In genomic region chr22:41619979-41620645, GRCh38 we compare ENCODE assay signal across 8 cellular contexts. TPM values are rescaled to one million over a fixed set of nuclear protein-coding genes. Genes with fewer than 3 reads are reported as not detected.
DNase-seq lines count a peak whose midpoint lies in the region; ATAC-seq and TF ChIP-seq lines count a peak whose summit lies in the region.

No MANE protein-coding gene starts in this region.

- intact Hi-C loops in naive thymus-derived CD4-positive, alpha-beta T cell (cut with micrococcal nuclease), result loop anchor here (1.0 to 5.0 kb wide), 4 partner anchors 16 to 413 kb away; partner anchors contain the start of genes L3MBTL2 (in 1 of the 2), SNU13 (in 1 of the 2) and ZC3H7B (in 1 of the 2)
- intact Hi-C loops in testis (cut with DNase I; ENCODE audit: low total_unique reads), result no loop called here

- peaks cover 18 to 20% of the 10 kb centered on the region in 2 donors for H3K4me1 ChIP-seq in naive thymus-derived CD4-positive, alpha-beta T cell (ENCODE audit: control insufficient read depth in 2 of 2, insufficient read depth in 2 of 2, low read length in 2 of 2)
- H3K4me1 ChIP-seq in testis, result peaks cover 19% of the 10 kb centered on the region

- 2 to 8% methylated on average over 5 to 22 of the region's 25 CpGs for WGBS in testis, 2 donors

- CTCF ChIA-PET in activated CD8-positive, alpha-beta T cell treated with anti-CD3 and anti-CD28 coated beads, Interleukin-2, amount 10 ng/mL, durations not matched to agents 7 days and 5 days (lab: Charles Lee), result interaction anchor here (0.8 to 2.0 kb wide), 8 partner anchors 15 to 216 kb away, joined by 3 to 20 read pairs (median 4); partner anchors contain the start of gene PMM1
- CTCF ChIA-PET in naive thymus-derived CD4-positive, alpha-beta T cell (lab: Charles Lee), result interaction anchor here (1.4 to 1.5 kb wide), 2 partner anchors 46 to 217 kb away, joined by 3 to 4 read pairs; no protein-coding TSS in a partner anchor

- peak overlapping the region; percentile 99 for H3K27ac ChIP-seq in naive thymus-derived CD4-positive, alpha-beta T cell (ENCODE audit: low read depth, low read length)
- peak overlapping the region; percentile 92 to 97 for H3K27ac ChIP-seq in testis

- TF ChIP-seq CTCF in AG09309 (IDR thresholded peaks at IDR 0.05; ENCODE audit: control insufficient read depth, insufficient read depth, low read depth, low read length, missing control alignments) (peak; percentile 7), NB4 (IDR thresholded peaks at IDR 0.05; ENCODE audit: low read depth, low read length) (no peak), epithelial cell of esophagus (IDR thresholded peaks at IDR 0.05; ENCODE audit: insufficient read depth, low read depth, low read length, missing control alignments) (no peak), testis (IDR thresholded peaks at IDR 0.05) (no peak)

- peaks cover 27% of the 10 kb centered on the region for H3K36me3 Mint-ChIP-seq in activated CD8-positive, alpha-beta T cell treated with anti-CD3 and anti-CD28 coated beads, Interleukin-2, amount 10 ng/mL, durations not matched to agents 7 days and 5 days (ENCODE audit: low read depth)
- peaks cover 0 to 14% (median 8%) of the 10 kb centered on the region in 5 donors for H3K36me3 Mint-ChIP-seq in naive thymus-derived CD4-positive, alpha-beta T cell

- H3K4me3 ChIP-seq in AG09309 (ENCODE audit: control insufficient read depth, low read depth, low read length) (peak overlapping the region; percentile 99), NB4 (ENCODE audit: low read depth, low read length) (peak overlapping the region; percentile 91), epithelial cell of esophagus (ENCODE audit: low read length) (peak overlapping the region; percentile 97), testis (peak overlapping the region; percentile 87 to 93)
- H3K4me3 ChIP-seq in naive thymus-derived CD4-positive, alpha-beta T cell (ENCODE audit: low read length), result peak overlapping the region; percentile 99

- DNase-seq in AG09309 (ENCODE audit: low read depth), result no peak
- peak; percentile 49 for DNase-seq in NB4 (ENCODE audit: low read depth)
- peak; percentile 60 for DNase-seq in activated CD8-positive, alpha-beta T cell treated with anti-CD3 and anti-CD28 coated beads, Interleukin-2, amount 10 ng/mL, durations not matched to agents 7 days and 5 days
- DNase-seq in epithelial cell of esophagus (ENCODE audit: low read depth), result peak; percentile 28
- DNase-seq in naive thymus-derived CD4-positive, alpha-beta T cell, result peak; percentile 19 to 54 (median 33)
- DNase-seq in testis, result peak; percentile 48
- DNase-seq in DMS153 (lab: John Stamatoyannopoulos, UW), result no peak

- H3K27ac Mint-ChIP-seq in activated CD8-positive, alpha-beta T cell treated with anti-CD3 and anti-CD28 coated beads, Interleukin-2, amount 10 ng/mL, durations not matched to agents 7 days and 5 days, result peak overlapping the region; percentile 98
- H3K27ac Mint-ChIP-seq in naive thymus-derived CD4-positive, alpha-beta T cell, result peak overlapping the region; percentile 95 to 100 (median 99)

- POLR2A ChIA-PET in activated CD8-positive, alpha-beta T cell treated with anti-CD3 and anti-CD28 coated beads, Interleukin-2, amount 10 ng/mL, durations not matched to agents 7 days and 5 days (lab: Charles Lee), result interaction anchor here (0.8 to 5.2 kb wide), 9 partner anchors 16 to 180 kb away, joined by 3 to 44 read pairs (median 4); partner anchors contain the start of genes ACO2, CCDC134, PHF5A and PMM1
- POLR2A ChIA-PET in naive thymus-derived CD4-positive, alpha-beta T cell (lab: Charles Lee), result interaction anchor here (0.5 to 3.7 kb wide), 8 partner anchors 22 to 339 kb away, joined by 3 to 30 read pairs (median 4); partner anchors contain the start of genes CCDC134, PMM1 and SNU13

- H3K27me3 ChIP-seq in naive thymus-derived CD4-positive, alpha-beta T cell (ENCODE audit: control insufficient read depth in 2 of 2, insufficient read depth in 2 of 2, low read length in 2 of 2), result no peaks in the 10 kb centered on the region
- H3K27me3 ChIP-seq in testis, result no peaks in the 10 kb centered on the region

- no peaks in the 10 kb centered on the region for H3K9me3 ChIP-seq in naive thymus-derived CD4-positive, alpha-beta T cell (ENCODE audit: control insufficient read depth in 2 of 3, low read length in 3 of 3)
- H3K9me3 ChIP-seq in testis, result no peaks in the 10 kb centered on the region

- H3K9me3 Mint-ChIP-seq in activated CD8-positive, alpha-beta T cell treated with anti-CD3 and anti-CD28 coated beads, Interleukin-2, amount 10 ng/mL, durations not matched to agents 7 days and 5 days (ENCODE audit: insufficient read depth), result no peaks in the 10 kb centered on the region
- H3K9me3 Mint-ChIP-seq in naive thymus-derived CD4-positive, alpha-beta T cell, result peaks cover 0 to 2% (median 0%) of the 10 kb centered on the region in 11 donors

- H3K4me3 Mint-ChIP-seq in activated CD8-positive, alpha-beta T cell treated with anti-CD3 and anti-CD28 coated beads, Interleukin-2, amount 10 ng/mL, durations not matched to agents 7 days and 5 days, result peak overlapping the region; percentile 96
- peak overlapping the region; percentile 93 to 99 (median 97) for H3K4me3 Mint-ChIP-seq in naive thymus-derived CD4-positive, alpha-beta T cell

- peaks cover 46% of the 10 kb centered on the region for H3K4me1 Mint-ChIP-seq in activated CD8-positive, alpha-beta T cell treated with anti-CD3 and anti-CD28 coated beads, Interleukin-2, amount 10 ng/mL, durations not matched to agents 7 days and 5 days (ENCODE audit: low read depth)
- H3K4me1 Mint-ChIP-seq in naive thymus-derived CD4-positive, alpha-beta T cell, result peaks cover 22 to 61% (median 44%) of the 10 kb centered on the region in 7 donors

- H3K36me3 ChIP-seq in naive thymus-derived CD4-positive, alpha-beta T cell (ENCODE audit: control insufficient read depth in 2 of 3, insufficient read depth in 3 of 3, low read length in 3 of 3), result peaks cover 0 to 26% (median 0%) of the 10 kb centered on the region in 3 experiments
- no peaks in the 10 kb centered on the region for H3K36me3 ChIP-seq in testis (ENCODE audit: low read depth, missing control alignments)

- H3K27me3 Mint-ChIP-seq in activated CD8-positive, alpha-beta T cell treated with anti-CD3 and anti-CD28 coated beads, Interleukin-2, amount 10 ng/mL, durations not matched to agents 7 days and 5 days (ENCODE audit: low read depth), result no peaks in the 10 kb centered on the region
- peaks cover 0 to 3% (median 0%) of the 10 kb centered on the region in 5 donors for H3K27me3 Mint-ChIP-seq in naive thymus-derived CD4-positive, alpha-beta T cell

- ATAC-seq in GM18909 (IDR thresholded peaks at IDR 0.05; ENCODE audit: poor library complexity, unreplicated experiment), result peak; percentile 21
- peak; percentile 28 for ATAC-seq in activated CD8-positive, alpha-beta T cell treated with anti-CD3 and anti-CD28 coated beads, Interleukin-2, amount 10 ng/mL, durations not matched to agents 7 days and 5 days
- ATAC-seq in naive thymus-derived CD4-positive, alpha-beta T cell, result no peak

- TF ChIP-seq POLR2A in NB4 (IDR thresholded peaks at IDR 0.05; ENCODE audit: extremely low read depth, insufficient read length) (no peak), testis (IDR thresholded peaks at IDR 0.05) (no peak)

RNA-seq across cellular contexts. Expression of gene DESI1, which starts 0.7 kb away (rescaled TPM):
- total RNA-seq in activated CD8-positive, alpha-beta T cell treated with anti-CD3 and anti-CD28 coated beads, Interleukin-2, amount 10 ng/mL, durations not matched to agents 7 days and 5 days, result 10 to 100 TPM; 33.0 to 35.2 TPM
- total RNA-seq in naive thymus-derived CD4-positive, alpha-beta T cell, result 10 to 100 TPM; 17.4 to 45.7 (median 24.5) TPM
- polyA plus RNA-seq in naive thymus-derived CD4-positive, alpha-beta T cell, result 10 to 100 TPM; 10.9 to 14.4 TPM
- 10 to 100 TPM; 45.3 to 62.6 TPM for total RNA-seq in testis
- 103 TPM for polyA plus RNA-seq in testis (ENCODE audit: insufficient read depth, low read depth, low replicate concordance)

RNA-seq across cellular contexts. Expression of gene XRCC6, which starts 1.0 kb away (rescaled TPM):
- 100 to 1,000 TPM; 302 to 308 TPM for total RNA-seq in activated CD8-positive, alpha-beta T cell treated with anti-CD3 and anti-CD28 coated beads, Interleukin-2, amount 10 ng/mL, durations not matched to agents 7 days and 5 days
- 100 to 1,000 TPM; 139 to 270 (median 160) TPM for total RNA-seq in naive thymus-derived CD4-positive, alpha-beta T cell
- polyA plus RNA-seq in naive thymus-derived CD4-positive, alpha-beta T cell, result 100 to 1,000 TPM; 458 to 542 TPM
- 100 to 1,000 TPM; 290 to 317 TPM for total RNA-seq in testis
- 621 TPM for polyA plus RNA-seq in testis (ENCODE audit: insufficient read depth, low read depth, low replicate concordance)

RNA-seq across cellular contexts. Expression of gene PMM1, which starts 30.5 kb away (rescaled TPM):
- 10 to 100 TPM; 37.5 to 38.2 TPM for total RNA-seq in activated CD8-positive, alpha-beta T cell treated with anti-CD3 and anti-CD28 coated beads, Interleukin-2, amount 10 ng/mL, durations not matched to agents 7 days and 5 days
- total RNA-seq in naive thymus-derived CD4-positive, alpha-beta T cell, result 10 to 100 TPM; 22.5 to 34.3 (median 26.9) TPM
- polyA plus RNA-seq in naive thymus-derived CD4-positive, alpha-beta T cell, result 10 to 100 TPM; 40.7 to 42.8 TPM
- 10 to 100 TPM; 44.4 to 45.7 TPM for total RNA-seq in testis
- 82.2 TPM for polyA plus RNA-seq in testis (ENCODE audit: insufficient read depth, low read depth, low replicate concordance)

RNA-seq across cellular contexts. Expression of gene CSDC2, which starts 59.3 kb away (rescaled TPM):
- total RNA-seq in activated CD8-positive, alpha-beta T cell treated with anti-CD3 and anti-CD28 coated beads, Interleukin-2, amount 10 ng/mL, durations not matched to agents 7 days and 5 days, result not detected
- total RNA-seq in naive thymus-derived CD4-positive, alpha-beta T cell, result not detected
- not detected for polyA plus RNA-seq in naive thymus-derived CD4-positive, alpha-beta T cell
- 10 to 100 TPM; 76.5 to 87.0 TPM for total RNA-seq in testis
- polyA plus RNA-seq in testis (ENCODE audit: insufficient read depth, low read depth, low replicate concordance), result 50.1 TPM

Comparison
In these comparisons a context has a peak if more than half of its experiments do, and no peak if none do; other contexts are left out.
1. DNase-seq: peak in NB4 (single experiment), activated CD8-positive, alpha-beta T cell treated with anti-CD3 and anti-CD28 coated beads, Interleukin-2, amount 10 ng/mL, durations not matched to agents 7 days and 5 days (single experiment), epithelial cell of esophagus (single experiment), naive thymus-derived CD4-positive, alpha-beta T cell (9 of 9) and testis (single experiment); none in AG09309 (single experiment) and DMS153 (single experiment).
2. Peak in every context shown above with its lines, with median percentiles within 50 percentile points of each other: H3K4me3 ChIP-seq.